Comparison of ENCODE assay signal across 13 cellular contexts in the genomic region with DNA sequence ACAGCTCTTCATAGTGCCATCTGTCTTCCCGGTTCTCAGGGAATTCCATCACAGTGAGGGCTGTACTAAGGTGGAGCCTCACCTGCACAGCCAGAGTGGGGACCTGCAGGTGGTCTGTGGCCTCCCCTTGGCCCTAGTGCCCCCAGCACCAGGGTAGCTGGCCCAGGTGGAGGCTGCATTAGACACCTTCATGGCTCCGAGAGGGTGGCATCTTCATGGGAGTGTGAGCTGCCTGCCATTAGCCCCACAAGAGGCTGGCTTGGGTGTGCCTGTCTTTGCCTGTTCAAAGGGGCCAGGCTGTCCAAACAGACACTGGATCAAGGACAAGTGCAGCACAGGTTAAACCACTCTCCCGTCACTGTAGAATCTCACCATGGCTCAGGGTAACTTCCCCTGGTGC.
DNase-seq lines count a peak whose midpoint lies in the region; TF ChIP-seq lines count a peak whose summit lies in the region.
"Had no signal": no experiment of that assay in that cellular context is flagged by ENCODE, and none has a peak within 500 bp of the region (broad histone marks: within the 10 kb centered on the region; RNA-seq: fewer than 3 reads in every experiment).

No MANE protein-coding gene starts in this region.

- no peaks in the 10 kb centered on the region for H3K36me3 ChIP-seq in osteoblast (ENCODE audit: insufficient read depth, low read length)
- H3K36me3 ChIP-seq: BLaER1 had no signal

- peak; percentile 48 for DNase-seq in activated effector memory CD4-positive, alpha-beta T cell treated with anti-CD3 and anti-CD28 coated beads, Interleukin-2, amount 50 U/mL, for 16 hours
- no peak for DNase-seq in activated effector memory CD4-positive, alpha-beta T cell treated with Interleukin-2 at 50 U/mL for 16 hours
- peak; percentile 33 for DNase-seq in cerebellar cortex (ENCODE audit: low spot score)
- peak; percentile 52 for DNase-seq in osteoblast (ENCODE audit: insufficient read length, low spot score, missing footprints)
- no peak for DNase-seq in NCI-H2029 treated with DMSO at 0.1 percent for 48 hours (lab: John Stamatoyannopoulos, UW)
- DNase-seq in NCI-H748 treated with DMSO at 0.1 percent for 48 hours (lab: John Stamatoyannopoulos, UW): no peak
- no peak for DNase-seq in effector CD8-positive, alpha-beta T cell (lab: John Stamatoyannopoulos, UW)
- DNase-seq: 8988T, AML-193, Caco-2, DND-41, GF-D8 had no signal

- no peaks in the 10 kb centered on the region for H3K4me1 ChIP-seq in osteoblast (ENCODE audit: insufficient read depth, low read length)
- H3K4me1 ChIP-seq: BLaER1, Caco-2 had no signal

- no peak overlapping the region for H3K4me3 ChIP-seq in osteoblast (ENCODE audit: insufficient read depth, low read length)
- H3K4me3 ChIP-seq: BLaER1 had no signal

- TF ChIP-seq CTCF in osteoblast (IDR thresholded peaks at IDR 0.05; ENCODE audit: extremely low read depth, low read depth, low read length): no peak

- H3K4me2 ChIP-seq in osteoblast (ENCODE audit: insufficient read depth, low read length): no peak overlapping the region
- H3K4me2 ChIP-seq: BLaER1 had no signal

- peaks cover 9% of the 10 kb centered on the region for H3K27me3 ChIP-seq in osteoblast (ENCODE audit: insufficient read depth, low read length)
- H3K27me3 ChIP-seq: BLaER1 had no signal

- H3K9me3 ChIP-seq in osteoblast (ENCODE audit: low read depth, low read length): no peaks in the 10 kb centered on the region
- H3K9me3 ChIP-seq: Caco-2 had no signal

- no peak overlapping the region for H2AFZ ChIP-seq in osteoblast (ENCODE audit: low read length)

- H3K79me2 ChIP-seq in osteoblast (ENCODE audit: insufficient read depth, low read length): no peaks in the 10 kb centered on the region

- H3K27ac ChIP-seq in osteoblast (ENCODE audit: low read depth, low read length): no peak overlapping the region
- H3K27ac ChIP-seq: BLaER1 had no signal

- H4K20me1 ChIP-seq in osteoblast (ENCODE audit: insufficient read depth, low read length): no peaks in the 10 kb centered on the region

Comparison
In these comparisons a context has a peak if more than half of its experiments do, and no peak if none do; other contexts are left out.
1. DNase-seq: peak in activated effector memory CD4-positive, alpha-beta T cell treated with anti-CD3 and anti-CD28 coated beads, Interleukin-2, amount 50 U/mL, for 16 hours (single experiment), cerebellar cortex (single experiment) and osteoblast (single experiment); none in activated effector memory CD4-positive, alpha-beta T cell treated with Interleukin-2 at 50 U/mL for 16 hours (single experiment), NCI-H2029 treated with DMSO at 0.1 percent for 48 hours (single experiment), NCI-H748 treated with DMSO at 0.1 percent for 48 hours (single experiment) and effector CD8-positive, alpha-beta T cell (single experiment).